In genomic region chr15:54500330-54500729, GRCh38 we compare ENCODE assay signal across 36 cellular contexts.
"Had no signal": no experiment of that assay in that cellular context is flagged by ENCODE, and none has a peak within 500 bp of the region (broad histone marks: within the 10 kb centered on the region; RNA-seq: fewer than 3 reads in every experiment).

No MANE protein-coding gene starts in this region.

- DNase-seq: activated CD4-positive, alpha-beta memory T cell treated with anti-CD3 and anti-CD28 coated beads for 36 hours; activated CD4-positive, alpha-beta T cell treated with anti-CD3 and anti-CD28 coated beads for 1 hour; activated CD4-positive, alpha-beta T cell treated with anti-CD3 and anti-CD28 coated beads for 36 hours; activated CD4-positive, alpha-beta T cell treated with anti-CD3 and anti-CD28 coated beads, Interleukin-2, amount 10 ng/mL, durations not matched to agents 24 days and 14 days; activated CD4-positive, alpha-beta T cell treated with anti-CD3 and anti-CD28 coated beads, Interleukin-2, amount 50 U/mL, for 1 hour; activated CD4-positive, alpha-beta T cell treated with anti-CD3 and anti-CD28 coated beads, Interleukin-2, amount 50 U/mL, for 4 hours; activated CD4-positive, CD25-positive, alpha-beta regulatory T cell; activated CD8-positive, alpha-beta memory T cell treated with anti-CD3 and anti-CD28 coated beads, Interleukin-2, amount 50 U/mL, for 4 hours; activated CD8-positive, alpha-beta T cell treated with anti-CD3 and anti-CD28 coated beads for 36 hours; activated effector memory CD4-positive, alpha-beta T cell treated with anti-CD3 and anti-CD28 coated beads, Interleukin-2, amount 50 U/mL, for 16 hours; activated gamma-delta T cell treated with Interleukin-2 at 50 U/mL for 16 hours; activated naive CD4-positive, alpha-beta T cell; activated naive CD4-positive, alpha-beta T cell treated with anti-CD3 and anti-CD28 coated beads for 36 hours; activated naive CD4-positive, alpha-beta T cell treated with anti-CD3 and anti-CD28 coated beads, Interleukin-2, amount 50 U/mL, for 16 hours; activated naive CD8-positive, alpha-beta T cell treated with anti-CD3 and anti-CD28 coated beads for 36 hours; activated T-cell treated with anti-CD3 and anti-CD28 coated beads for 4 hours; activated T-cell treated with anti-CD3 and anti-CD28 coated beads, Interleukin-2, amount 50 U/mL, for 1 hour; activated T-cell treated with anti-CD3 and anti-CD28 coated beads, Interleukin-2, amount 50 U/mL, for 4 hours; activated T-cell treated with anti-CD3 and anti-CD28 coated beads, Interleukin-2, amount 50 U/mL, for 72 hours; adrenal gland; amniotic stem cell; aorta; body of pancreas; brain microvascular endothelial cell; central memory CD4-positive, alpha-beta T cell; cerebellar nuclear complex; T-helper 2 cell; T-helper 9 cell had no signal

- H3K9me3 Mint-ChIP-seq: activated CD4-positive, alpha-beta memory T cell treated with anti-CD3 and anti-CD28 coated beads for 36 hours; activated CD4-positive, alpha-beta T cell treated with anti-CD3 and anti-CD28 coated beads, Interleukin-2, amount 10 ng/mL, durations not matched to agents 24 days and 14 days; activated CD8-positive, alpha-beta T cell treated with anti-CD3 and anti-CD28 coated beads for 36 hours; activated naive CD4-positive, alpha-beta T cell treated with anti-CD3 and anti-CD28 coated beads for 36 hours; activated naive CD8-positive, alpha-beta T cell treated with anti-CD3 and anti-CD28 coated beads for 36 hours; activated T-cell treated with anti-CD3 and anti-CD28 coated beads, Interleukin-2, amount 50 U/mL, for 4 hours; activated T-cell treated with anti-CD3 and anti-CD28 coated beads, Interleukin-2, amount 50 U/mL, for 72 hours; activated T-helper 1 cell treated with anti-CD3 and anti-CD28 coated beads, Interleukin-12 subunit alpha, Interleukin-12 subunit beta, Interleukin-2, Interleukin-4 antibody, amounts not matched to agents 30 ng/mL and 10 ng/mL and 1 ng/mL, durations not matched to agents 14 hours and 24 hours and 36 hours; T-helper 1 cell treated with Interleukin-12 subunit alpha and Interleukin-12 subunit beta and Interleukin-4 antibody, amounts not matched to agents 30 μg/mL and 1 μg/mL, for 36 hours; T-helper 2 cell treated with Interferon-gamma antibody and Interleukin-4, amounts not matched to agents 5 μg/mL and 100 μg/mL, for 36 hours had no signal

- H3K4me3 Mint-ChIP-seq: activated CD4-positive, alpha-beta memory T cell treated with anti-CD3 and anti-CD28 coated beads for 36 hours; activated CD4-positive, alpha-beta T cell treated with anti-CD3 and anti-CD28 coated beads for 36 hours; activated CD4-positive, alpha-beta T cell treated with anti-CD3 and anti-CD28 coated beads, Interleukin-2, amount 10 ng/mL, durations not matched to agents 24 days and 14 days; activated CD8-positive, alpha-beta T cell treated with anti-CD3 and anti-CD28 coated beads for 36 hours; activated naive CD4-positive, alpha-beta T cell treated with anti-CD3 and anti-CD28 coated beads for 36 hours; activated naive CD8-positive, alpha-beta T cell treated with anti-CD3 and anti-CD28 coated beads for 36 hours; activated T-cell treated with anti-CD3 and anti-CD28 coated beads, Interleukin-2, amount 50 U/mL, for 4 hours; activated T-cell treated with anti-CD3 and anti-CD28 coated beads, Interleukin-2, amount 50 U/mL, for 72 hours; activated T-helper 1 cell treated with anti-CD3 and anti-CD28 coated beads, Interleukin-12 subunit alpha, Interleukin-12 subunit beta, Interleukin-2, Interleukin-4 antibody, amounts not matched to agents 30 ng/mL and 10 ng/mL and 1 ng/mL, durations not matched to agents 14 hours and 24 hours and 36 hours; activated T-helper 17 cell treated with anti-CD3 and anti-CD28 coated beads, Interleukin-2, amount 50 U/mL, for 72 hours; T-helper 1 cell treated with Interleukin-12 subunit alpha and Interleukin-12 subunit beta and Interleukin-4 antibody, amounts not matched to agents 30 μg/mL and 1 μg/mL, for 36 hours; T-helper 2 cell treated with Interferon-gamma antibody and Interleukin-4, amounts not matched to agents 5 μg/mL and 100 μg/mL, for 36 hours had no signal

- ATAC-seq: activated CD4-positive, alpha-beta T cell treated with anti-CD3 and anti-CD28 coated beads for 36 hours; activated CD4-positive, CD25-positive, alpha-beta regulatory T cell treated with anti-CD3 and anti-CD28 coated beads, Interleukin-2, amount 50 U/mL, for 24 hours; activated CD8-positive, alpha-beta T cell treated with anti-CD3 and anti-CD28 coated beads for 36 hours; activated naive CD4-positive, alpha-beta T cell treated with anti-CD3 and anti-CD28 coated beads, Interleukin-2, amount 50 U/mL, for 72 hours; activated T-cell treated with anti-CD3 and anti-CD28 coated beads, Interleukin-2, amount 50 U/mL, for 4 hours; activated T-cell treated with anti-CD3 and anti-CD28 coated beads, Interleukin-2, amount 50 U/mL, for 72 hours; activated T-helper 17 cell treated with anti-CD3 and anti-CD28 coated beads, Interleukin-2, amount 50 U/mL, for 72 hours; body of pancreas had no signal

- H3K4me1 ChIP-seq: adrenal gland, body of pancreas, breast epithelium had no signal

- H3K4me3 ChIP-seq: adrenal gland, body of pancreas, breast epithelium had no signal

- H3K36me3 ChIP-seq: adrenal gland, brain microvascular endothelial cell, breast epithelium had no signal

- H3K27ac Mint-ChIP-seq: activated CD4-positive, alpha-beta memory T cell treated with anti-CD3 and anti-CD28 coated beads for 36 hours; activated CD4-positive, alpha-beta T cell treated with anti-CD3 and anti-CD28 coated beads for 36 hours; activated CD4-positive, alpha-beta T cell treated with anti-CD3 and anti-CD28 coated beads, Interleukin-2, amount 10 ng/mL, durations not matched to agents 24 days and 14 days; activated CD8-positive, alpha-beta T cell treated with anti-CD3 and anti-CD28 coated beads for 36 hours; activated naive CD4-positive, alpha-beta T cell treated with anti-CD3 and anti-CD28 coated beads for 36 hours; activated naive CD4-positive, alpha-beta T cell treated with anti-CD3 and anti-CD28 coated beads, Interleukin-2, amount 50 U/mL, for 72 hours; activated naive CD8-positive, alpha-beta T cell treated with anti-CD3 and anti-CD28 coated beads for 36 hours; activated T-cell treated with anti-CD3 and anti-CD28 coated beads, Interleukin-2, amount 50 U/mL, for 72 hours; activated T-helper 1 cell treated with anti-CD3 and anti-CD28 coated beads, Interleukin-12 subunit alpha, Interleukin-12 subunit beta, Interleukin-2, Interleukin-4 antibody, amounts not matched to agents 30 ng/mL and 10 ng/mL and 1 ng/mL, durations not matched to agents 14 hours and 24 hours and 36 hours; activated T-helper 17 cell treated with anti-CD3 and anti-CD28 coated beads, Interleukin-2, amount 50 U/mL, for 72 hours; T-helper 1 cell treated with Interleukin-12 subunit alpha and Interleukin-12 subunit beta and Interleukin-4 antibody, amounts not matched to agents 30 μg/mL and 1 μg/mL, for 36 hours; T-helper 2 cell treated with Interferon-gamma antibody and Interleukin-4, amounts not matched to agents 5 μg/mL and 100 μg/mL, for 36 hours had no signal

- H3K27ac ChIP-seq: adrenal gland, body of pancreas, brain microvascular endothelial cell, breast epithelium, VCaP had no signal

- H3K27me3 ChIP-seq: adrenal gland, body of pancreas, brain microvascular endothelial cell, breast epithelium had no signal

- H3K36me3 Mint-ChIP-seq: activated CD4-positive, alpha-beta memory T cell treated with anti-CD3 and anti-CD28 coated beads for 36 hours; activated naive CD4-positive, alpha-beta T cell treated with anti-CD3 and anti-CD28 coated beads, Interleukin-2, amount 50 U/mL, for 72 hours; activated naive CD8-positive, alpha-beta T cell treated with anti-CD3 and anti-CD28 coated beads for 36 hours had no signal

- H3K4me1 Mint-ChIP-seq: activated CD4-positive, alpha-beta T cell treated with anti-CD3 and anti-CD28 coated beads for 36 hours; activated CD4-positive, alpha-beta T cell treated with anti-CD3 and anti-CD28 coated beads, Interleukin-2, amount 10 ng/mL, durations not matched to agents 24 days and 14 days; activated naive CD8-positive, alpha-beta T cell treated with anti-CD3 and anti-CD28 coated beads for 36 hours; activated T-helper 17 cell treated with anti-CD3 and anti-CD28 coated beads, Interleukin-2, amount 50 U/mL, for 72 hours had no signal

- H3K27me3 Mint-ChIP-seq: activated CD4-positive, alpha-beta memory T cell treated with anti-CD3 and anti-CD28 coated beads for 36 hours; activated CD4-positive, alpha-beta T cell treated with anti-CD3 and anti-CD28 coated beads for 36 hours; activated CD4-positive, alpha-beta T cell treated with anti-CD3 and anti-CD28 coated beads, Interleukin-2, amount 10 ng/mL, durations not matched to agents 24 days and 14 days; activated naive CD8-positive, alpha-beta T cell treated with anti-CD3 and anti-CD28 coated beads for 36 hours had no signal
